ENCODE assay signal across 8 cellular contexts in genomic region chr14:67426983-67427601, GRCh38. TPM values are rescaled to one million over a fixed set of nuclear protein-coding genes. Genes with fewer than 3 reads are reported as not detected.
A peak's percentile ranks its signal among the peaks of the same experiment; 100 is the strongest.
DNase-seq lines count a peak whose midpoint lies in the region; ATAC-seq and TF ChIP-seq lines count a peak whose summit lies in the region.

No MANE protein-coding gene starts in this region.

- no peaks in the 10 kb centered on the region for H3K79me2 ChIP-seq in GM23338 (replicated peaks; ENCODE audit: insufficient read depth)

- H3K27ac ChIP-seq in C4-2B = no peak overlapping the region
- no peak overlapping the region for H3K27ac ChIP-seq in GM23338 (ENCODE audit: low read depth)
- no peak overlapping the region for H3K27ac ChIP-seq in brain microvascular endothelial cell

- H4K20me1 ChIP-seq in GM23338 (replicated peaks; ENCODE audit: insufficient read depth) = no peaks in the 10 kb centered on the region

- H3K27ac Mint-ChIP-seq in GM23338 (no peak overlapping the region), immature natural killer cell (no peak overlapping the region)

- no peaks in the 10 kb centered on the region for H3F3A ChIP-seq in GM23338 (replicated peaks; ENCODE audit: low read depth)

- peaks cover 4% of the 10 kb centered on the region for H3K27me3 Mint-ChIP-seq in GM23338 (ENCODE audit: insufficient read depth, low read depth, poor library complexity)
- H3K27me3 Mint-ChIP-seq in immature natural killer cell (ENCODE audit: low read depth in 3 of 3) = peaks cover 4 to 12% (median 4%) of the 10 kb centered on the region in 3 donors

- peaks cover 14% of the 10 kb centered on the region; the same call in 2 of the 3 replicates for H3K4me1 Mint-ChIP-seq in GM23338
- H3K4me1 Mint-ChIP-seq in immature natural killer cell = no peaks in the 10 kb centered on the region

- no peak overlapping the region for H3K4me3 ChIP-seq in GM23338
- no peak overlapping the region for H3K4me3 ChIP-seq in brain microvascular endothelial cell (ENCODE audit: low read depth, low read length)

- H3K9me3 Mint-ChIP-seq in GM23338 = no peaks in the 10 kb centered on the region
- H3K9me3 Mint-ChIP-seq in immature natural killer cell = no peaks in the 10 kb centered on the region

- ATAC-seq in GM23338 (peak; percentile 96), GM21526 (IDR thresholded peaks at IDR 0.05; ENCODE audit: low FRiP score, unreplicated experiment) (no peak)

- H3K27me3 ChIP-seq in GM23338 (ENCODE audit: insufficient read depth) (no peaks in the 10 kb centered on the region), brain microvascular endothelial cell (replicated peaks) (no peaks in the 10 kb centered on the region)

- no peak overlapping the region for H3K4me3 Mint-ChIP-seq in GM23338
- no peak overlapping the region for H3K4me3 Mint-ChIP-seq in immature natural killer cell

- peak overlapping the region; percentile 83 for H2AFZ ChIP-seq in GM23338

- no peaks in the 10 kb centered on the region for H3K9me2 ChIP-seq in GM23338 (ENCODE audit: insufficient read depth)

- peak; percentile 95 for DNase-seq in GM23338 (ENCODE audit: low spot score)
- DNase-seq in NCI-H2107 treated with DMSO at 0.1 percent for 48 hours (lab: John Stamatoyannopoulos, UW; ENCODE audit: unreplicated experiment) = peak; percentile 88
- DNase-seq in UCSD-AML1 (lab: John Stamatoyannopoulos, UW; ENCODE audit: unreplicated experiment) = peak; percentile 60
- peak; percentile 54 for DNase-seq in brain microvascular endothelial cell
- DNase-seq in immature natural killer cell = peak; percentile 64 to 77 (median 73)
- DNase-seq in stimulated activated CD4-positive, alpha-beta T cell treated with anti-CD3 and anti-CD28 coated beads, Interleukin-15, amount 100 ng/mL, for 1 hour (ENCODE audit: low read depth in 1 of 2, low spot score in 1 of 2) = peak; percentile 36 to 55

- TF ChIP-seq CTCF in C4-2B (conservative IDR thresholded peaks at IDR 0.05) (peak; percentile 90), GM23338 (conservative IDR thresholded peaks at IDR 0.05; ENCODE audit: low read depth in 2 of 2) (peak; percentile 87 to 93), brain microvascular endothelial cell (IDR thresholded peaks at IDR 0.05; ENCODE audit: low read depth, low read length, missing control alignments) (peak; percentile 87)

- in situ Hi-C loops in brain microvascular endothelial cell (cut with HindIII; ENCODE audit: low pct_ligation_motif_present, low sequenced_read_pairs) = no loop called here

- H3K36me3 Mint-ChIP-seq in GM23338 (ENCODE audit: low read depth) (no peaks in the 10 kb centered on the region), immature natural killer cell (no peaks in the 10 kb centered on the region)

- H3K4me1 ChIP-seq in GM23338 (ENCODE audit: insufficient read depth) = peaks cover 8% of the 10 kb centered on the region; the same call in 1 of the 2 replicates

- no peaks in the 10 kb centered on the region for H3K36me3 ChIP-seq in GM23338 (ENCODE audit: insufficient read depth)
- no peaks in the 10 kb centered on the region for H3K36me3 ChIP-seq in brain microvascular endothelial cell (replicated peaks)

- peak overlapping the region; percentile 56; the same call in 1 of the 2 replicates for H3K4me2 ChIP-seq in GM23338

TF ChIP-seq in GM23338, 12 proteins besides CTCF, POLR2A, EP300 and RAD21 (continues in another document):
- TF ChIP-seq ZNF462 (CRISPR knock-in tag; IDR thresholded peaks at IDR 0.05) (no peak), EZH2phosphoT487 (IDR thresholded peaks at IDR 0.05; ENCODE audit: unreplicated experiment) (no peak), STAT1 (IDR thresholded peaks at IDR 0.05; ENCODE audit: unreplicated experiment) (no peak), EZH2 (IDR thresholded peaks at IDR 0.05; ENCODE audit: low read depth, unreplicated experiment) (no peak), ZNF114 (CRISPR knock-in tag; IDR thresholded peaks at IDR 0.05) (no peak), ETS1 (IDR thresholded peaks at IDR 0.05) (no peak), POLR2AphosphoS5 (IDR thresholded peaks at IDR 0.05; ENCODE audit: low read depth) (no peak), CREB1 (CRISPR knock-in tag; IDR thresholded peaks at IDR 0.05; ENCODE audit: low read depth) (no peak)

RNA-seq across cellular contexts. Expression of gene PLEK2, which starts 15.1 kb away (rescaled TPM):
- 1.0 TPM in 1 of 2 replicates, not detected in the other for total RNA-seq in GM23338 (2014; rRNA removed; shearing (Covaris generic))
- polyA plus RNA-seq in GM23338 (2016; fragmentation: Nextera tagmentation; extraction: Ambion mirVana) (0.61 and 2.2 TPM in 2 replicates), immature natural killer cell (not detected)
